ENCODE assay signal across 18 cellular contexts in genomic region chr14:95150910-95151309, GRCh38. TPM values are rescaled to one million over a fixed set of nuclear protein-coding genes. Genes with fewer than 3 reads are reported as not detected.
DNase-seq lines count a peak whose midpoint lies in the region; ATAC-seq and TF ChIP-seq lines count a peak whose summit lies in the region.
"Had no signal": no experiment of that assay in that cellular context is flagged by ENCODE, and none has a peak within 500 bp of the region (broad histone marks: within the 10 kb centered on the region; RNA-seq: fewer than 3 reads in every experiment).

No MANE protein-coding gene starts in this region.

- H3K4me3 Mint-ChIP-seq in activated B cell treated with CpG ODN at 0.5 μM for 24 hours: no peak overlapping the region
- peak overlapping the region in 6 of 10 donors; percentile 5 to 55 (median 18) for H3K4me3 Mint-ChIP-seq in naive thymus-derived CD8-positive, alpha-beta T cell

- DNase-seq in NCI-H187 treated with DMSO at 0.1 percent for 48 hours (lab: John Stamatoyannopoulos, UW) (peak; percentile 36), NCI-H187 (lab: John Stamatoyannopoulos, UW) (no peak), DMS79 (lab: John Stamatoyannopoulos, UW) (peak; percentile 44), activated B cell treated with CpG ODN at 0.5 μM for 24 hours (no peak), HAP-1 (ENCODE audit: low spot score in 2 of 2) (no peak), NCI-H2081 (lab: John Stamatoyannopoulos, UW) (no peak)
- no peak for DNase-seq in naive thymus-derived CD8-positive, alpha-beta T cell
- DNase-seq: DMS153, HCEC 1CT, KG1, MG63, NCI-H1092 treated with DMSO at 0.1 percent for 48 hours, NCI-H1694 treated with DMSO at 0.1 percent for 48 hours, NCI-H2227 treated with DMSO at 0.1 percent for 48 hours, NCI-H526, OCI-M1, RPMI8226 had no signal

- intact Hi-C loops in activated B cell treated with CpG ODN at 0.5 μM for 24 hours (cut with micrococcal nuclease): no loop called here

- no peaks in the 10 kb centered on the region; the same call in 1 of the 2 replicates for H3K9me3 ChIP-seq in HAP-1
- H3K9me3 ChIP-seq: MG63 had no signal

- no peak overlapping the region for H3K4me3 ChIP-seq in HAP-1
- H3K4me3 ChIP-seq: MG63 had no signal

- H3K9me3 Mint-ChIP-seq in activated B cell treated with CpG ODN at 0.5 μM for 24 hours: peaks cover 7% of the 10 kb centered on the region
- H3K9me3 Mint-ChIP-seq in naive thymus-derived CD8-positive, alpha-beta T cell: peaks cover 0 to 8% (median under 1%) of the 10 kb centered on the region in 9 donors

- H3K4me1 ChIP-seq in HAP-1: peaks cover 14% of the 10 kb centered on the region

- TF ChIP-seq CTCF in activated B cell treated with CpG ODN at 0.5 μM for 24 hours (IDR thresholded peaks at IDR 0.05): no peak

- H3K36me3 ChIP-seq in HAP-1 (replicated peaks): no peaks in the 10 kb centered on the region
- H3K36me3 ChIP-seq: MG63 had no signal

- ATAC-seq in activated B cell treated with CpG ODN at 0.5 μM for 24 hours (ENCODE audit: low read depth): no peak
- ATAC-seq in naive thymus-derived CD8-positive, alpha-beta T cell: no peak
- no peak for ATAC-seq in HG02798 (IDR thresholded peaks at IDR 0.05; ENCODE audit: poor library complexity, unreplicated experiment)

- CTCF ChIA-PET in activated B cell treated with CpG ODN at 0.5 μM for 24 hours (lab: Charles Lee): no interaction called here

- peaks cover 14% of the 10 kb centered on the region for H3K36me3 Mint-ChIP-seq in activated B cell treated with CpG ODN at 0.5 μM for 24 hours (ENCODE audit: low read depth)
- peaks cover 10 to 18% (median 12%) of the 10 kb centered on the region in 3 donors for H3K36me3 Mint-ChIP-seq in naive thymus-derived CD8-positive, alpha-beta T cell

- no peaks in the 10 kb centered on the region for H3K27me3 ChIP-seq in HAP-1 (ENCODE audit: low read depth)
- H3K27me3 ChIP-seq: MG63 had no signal

- in situ Hi-C loops in HAP-1 (cut with MboI; ENCODE audit: low sequenced_read_pairs): no loop called here

- H3K4me1 Mint-ChIP-seq in activated B cell treated with CpG ODN at 0.5 μM for 24 hours: peaks cover 94% of the 10 kb centered on the region
- H3K4me1 Mint-ChIP-seq in naive thymus-derived CD8-positive, alpha-beta T cell: peaks cover 42 to 96% (median 92%) of the 10 kb centered on the region in 4 donors

- H3K27me3 Mint-ChIP-seq in activated B cell treated with CpG ODN at 0.5 μM for 24 hours: no peaks in the 10 kb centered on the region
- no peaks in the 10 kb centered on the region for H3K27me3 Mint-ChIP-seq in naive thymus-derived CD8-positive, alpha-beta T cell

- POLR2A ChIA-PET in activated B cell treated with CpG ODN at 0.5 μM for 24 hours (lab: Charles Lee): interaction anchor here (0.5 to 0.7 kb wide), 2 partner anchors 218 to 1188 kb away, joined by 3 read pairs; no protein-coding TSS in a partner anchor
- POLR2A ChIA-PET in naive thymus-derived CD8-positive, alpha-beta T cell (lab: Charles Lee): no interaction called here

- peak overlapping the region; percentile 60 for H3K27ac Mint-ChIP-seq in activated B cell treated with CpG ODN at 0.5 μM for 24 hours
- peak overlapping the region in 1 of 10 donors; percentile 16 for H3K27ac Mint-ChIP-seq in naive thymus-derived CD8-positive, alpha-beta T cell

RNA-seq across cellular contexts. Expression of gene DICER1, which starts 6.4 kb away (rescaled TPM):
- 67.3 and 69.6 TPM in 2 replicates for total RNA-seq in activated B cell treated with CpG ODN at 0.5 μM for 24 hours
- total RNA-seq in naive thymus-derived CD8-positive, alpha-beta T cell: 10 to 100 TPM; 64.2 to 68.2 TPM
- polyA plus RNA-seq in naive thymus-derived CD8-positive, alpha-beta T cell: 10 to 100 TPM in 1 of 3 donors, 1 to 10 TPM in 2; 9.4 to 10.1 (median 10.0) TPM

Comparison
In these comparisons a context has a peak if more than half of its experiments do, and no peak if none do; other contexts are left out.
1. DNase-seq: peak in NCI-H187 treated with DMSO at 0.1 percent for 48 hours (single experiment) and DMS79 (single experiment); none in NCI-H187 (0 of 2), activated B cell treated with CpG ODN at 0.5 μM for 24 hours (single experiment), naive thymus-derived CD8-positive, alpha-beta T cell (0 of 10), HAP-1 (0 of 2) and NCI-H2081 (0 of 2).